In genomic region chr9:84303061-84303460, GRCh38 we compare ENCODE assay signal across 20 cellular contexts.
"Had no signal": no experiment of that assay in that cellular context is flagged by ENCODE, and none has a peak within 500 bp of the region (broad histone marks: within the 10 kb centered on the region; RNA-seq: fewer than 3 reads in every experiment).

No MANE protein-coding gene starts in this region.

- H3K9me3 ChIP-seq: SJCRH30 had no signal

- DNase-seq: Karpas-422, KG1, MM.1S, NCI-H1092 treated with DMSO at 0.1 percent for 48 hours, NCI-H1436, NCI-H187, NCI-H2029, NCI-H2081 treated with DMSO at 0.1 percent for 48 hours, NCI-H2171, NCI-H226, NCI-H446, NCI-H510A, NCI-H524 treated with DMSO at 0.1 percent for 48 hours, NCI-H69, NCI-H774, SHP77 treated with DMSO at 0.1 percent for 48 hours, SJCRH30 had no signal

- H3K4me1 ChIP-seq: SJCRH30 had no signal

- H3K4me3 ChIP-seq: SJCRH30 had no signal

- H3K27ac ChIP-seq: HL-60, RWPE1, SJCRH30 had no signal

- H3K36me3 ChIP-seq: SJCRH30 had no signal

- ATAC-seq: SK-N-SH treated with all-trans-retinoic acid at 6 μM for 48 hours had no signal
